9 cellular contexts compared by ENCODE assay signal in genomic region chr16:85460983-85461813, GRCh38.
A peak's percentile ranks its signal among the peaks of the same experiment; 100 is the strongest.
DNase-seq lines count a peak whose midpoint lies in the region; ATAC-seq and TF ChIP-seq lines count a peak whose summit lies in the region.
"Had no signal": no experiment of that assay in that cellular context is flagged by ENCODE, and none has a peak within 500 bp of the region (broad histone marks: within the 10 kb centered on the region; RNA-seq: fewer than 3 reads in every experiment).

No MANE protein-coding gene starts in this region.

- peaks cover 1% of the 10 kb centered on the region for H3K27me3 Mint-ChIP-seq in chondrocyte (ENCODE audit: low read depth)

- POLR2A ChIA-PET in HEK293 (lab: Yijun Ruan, JAX) = interaction anchor here (0.6 to 2.6 kb wide), 5 partner anchors 11 to 152 kb away, joined by 4 to 8 read pairs (median 6); partner anchors contain the start of gene GSE1

- no peaks in the 10 kb centered on the region for H3K9me3 Mint-ChIP-seq in chondrocyte (ENCODE audit: low read depth)
- H3K9me3 Mint-ChIP-seq: activated naive CD4-positive, alpha-beta T cell treated with anti-CD3 and anti-CD28 coated beads, Interleukin-2, amount 50 U/mL, for 72 hours had no signal

- H3K36me3 Mint-ChIP-seq in chondrocyte (ENCODE audit: low read depth) = no peaks in the 10 kb centered on the region
- H3K36me3 Mint-ChIP-seq: activated naive CD4-positive, alpha-beta T cell treated with anti-CD3 and anti-CD28 coated beads, Interleukin-2, amount 50 U/mL, for 72 hours had no signal

- peaks cover 97% of the 10 kb centered on the region for H4K20me1 ChIP-seq in smooth muscle cell (ENCODE audit: low read depth)

- DNase-seq in NCI-H526 (lab: John Stamatoyannopoulos, UW) = peak; percentile 51 to 55
- peak; percentile 29 for DNase-seq in fibroblast of the aortic adventitia (ENCODE audit: low read depth)
- no peak for DNase-seq in smooth muscle cell (lab: John Stamatoyannopoulos, UW; ENCODE audit: unreplicated experiment)
- DNase-seq in activated CD4-positive, alpha-beta T cell treated with anti-CD3 and anti-CD28 coated beads for 1 hour = no peak
- no peak for DNase-seq in chondrocyte (ENCODE audit: low spot score)

- no peaks in the 10 kb centered on the region for H3K27me3 ChIP-seq in smooth muscle cell (ENCODE audit: low read depth)

- H3K4me1 ChIP-seq in HEK293 (ENCODE audit: control insufficient read depth, insufficient read depth, low read length) = peaks cover 11% of the 10 kb centered on the region
- peaks cover 37% of the 10 kb centered on the region for H3K4me1 ChIP-seq in smooth muscle cell (ENCODE audit: low read depth)

- H3K4me1 Mint-ChIP-seq in chondrocyte (ENCODE audit: low read depth) = peaks cover 37% of the 10 kb centered on the region

- peak overlapping the region; percentile 61 for H3K27ac ChIP-seq in HEK293 (ENCODE audit: extremely low read depth, low read depth, low read length)
- H3K27ac ChIP-seq in smooth muscle cell (ENCODE audit: low read depth) = no peak overlapping the region

- H3K36me3 ChIP-seq in HEK293 (ENCODE audit: control insufficient read depth in 2 of 2, insufficient read depth in 1 of 2, low read length in 2 of 2) (no peaks in the 10 kb centered on the region), smooth muscle cell (ENCODE audit: low read depth) (no peaks in the 10 kb centered on the region)

- no peak for TF ChIP-seq CTCF in HEK293 (tag by site-specific recombination; IDR thresholded peaks at IDR 0.05)
- no peak for TF ChIP-seq CTCF in fibroblast of the aortic adventitia (IDR thresholded peaks at IDR 0.05; ENCODE audit: insufficient read depth, low read length)
- TF ChIP-seq CTCF in smooth muscle cell (IDR thresholded peaks at IDR 0.05; ENCODE audit: borderline replicate concordance, insufficient read depth, poor library complexity, severe bottlenecking) = no peak
- TF ChIP-seq CTCF in chondrocyte (IDR thresholded peaks at IDR 0.05) = no peak

- 25% methylated on average over 16 of the region's 16 CpGs for WGBS in smooth muscle cell (ENCODE audit: low lambda C conversion rate)

- no peaks in the 10 kb centered on the region for H3F3A ChIP-seq in smooth muscle cell (ENCODE audit: low read depth)

- H3K4me3 ChIP-seq in HEK293 (ENCODE audit: low read depth, low read length) (no peak overlapping the region), fibroblast of the aortic adventitia (ENCODE audit: low read depth, low read length) (no peak overlapping the region), smooth muscle cell (peak overlapping the region; percentile 54)

- H3K79me2 ChIP-seq in smooth muscle cell (ENCODE audit: low read depth) = no peaks in the 10 kb centered on the region

- H3K27ac Mint-ChIP-seq in chondrocyte (ENCODE audit: unreplicated experiment) = no peak overlapping the region
- H3K27ac Mint-ChIP-seq: activated naive CD4-positive, alpha-beta T cell treated with anti-CD3 and anti-CD28 coated beads, Interleukin-2, amount 50 U/mL, for 72 hours had no signal

- CTCF ChIA-PET in HEK293 (lab: Yijun Ruan, JAX) = interaction anchor here (0.6 to 3.0 kb wide), 11 partner anchors 11 to 166 kb away, joined by 3 to 11 read pairs (median 5); no protein-coding TSS in a partner anchor

- no peak overlapping the region for H3K4me3 Mint-ChIP-seq in chondrocyte (ENCODE audit: unreplicated experiment)

- ATAC-seq in HG02588 (IDR thresholded peaks at IDR 0.05; ENCODE audit: unreplicated experiment) (no peak), HG03025 (IDR thresholded peaks at IDR 0.05; ENCODE audit: low FRiP score, unreplicated experiment) (no peak)

- H3K4me2 ChIP-seq in smooth muscle cell = peak overlapping the region; percentile 94

- no peak overlapping the region for H2AFZ ChIP-seq in smooth muscle cell (ENCODE audit: low read depth)

- no peak overlapping the region for H3K9ac ChIP-seq in smooth muscle cell (ENCODE audit: low read depth)

- H3K9me3 ChIP-seq in HEK293 (ENCODE audit: control insufficient read depth, insufficient read depth, low read depth, low read length) (no peaks in the 10 kb centered on the region), smooth muscle cell (replicated peaks; ENCODE audit: low read depth) (no peaks in the 10 kb centered on the region)

TF ChIP-seq in HEK293, 187 proteins besides CTCF, POLR2A, EP300 and RAD21 (continues in another document):
- TF ChIP-seq KLF10 (tag by site-specific recombination; IDR thresholded peaks at IDR 0.05) (peak; percentile 55; the same call in 1 of the 2 replicates), YY2 (tag by site-specific recombination; IDR thresholded peaks at IDR 0.05) (no peak), ZNF692 (tag by site-specific recombination; IDR thresholded peaks at IDR 0.05) (peak; percentile 47; the same call in 1 of the 2 replicates), ZBTB21 (tag by site-specific recombination; IDR thresholded peaks at IDR 0.05) (peak; percentile 59), BCL11A (tag by site-specific recombination; IDR thresholded peaks at IDR 0.05; ENCODE audit: low read depth) (no peak), ZNF214 (tag by site-specific recombination; IDR thresholded peaks at IDR 0.05; ENCODE audit: borderline replicate concordance) (no peak), ZNF398 (tag by site-specific recombination; IDR thresholded peaks at IDR 0.05) (no peak), BCL11B (tag by site-specific recombination; IDR thresholded peaks at IDR 0.05; ENCODE audit: low read depth) (no peak), GLIS2 (tag by site-specific recombination; IDR thresholded peaks at IDR 0.05) (peak; percentile 51; the same call in 1 of the 2 replicates), ZNF571 (tag by site-specific recombination; IDR thresholded peaks at IDR 0.05) (no peak), ZNF26 (tag by site-specific recombination; IDR thresholded peaks at IDR 0.05) (no peak), ZNF2 (tag by site-specific recombination; IDR thresholded peaks at IDR 0.05) (no peak), ZNF843 (tag by site-specific recombination; IDR thresholded peaks at IDR 0.05) (no peak), SP7 (tag by site-specific recombination; IDR thresholded peaks at IDR 0.05) (0 out of 2 replicates have a peak, but pooled peaks have one; percentile 19), ZNF23 (tag by site-specific recombination; IDR thresholded peaks at IDR 0.05; ENCODE audit: borderline replicate concordance) (no peak), ZNF558 (tag by site-specific recombination; IDR thresholded peaks at IDR 0.05) (no peak), ZNF544 (tag by site-specific recombination; IDR thresholded peaks at IDR 0.05) (no peak), ZNF530 (tag by site-specific recombination; IDR thresholded peaks at IDR 0.05; ENCODE audit: low read depth) (no peak), ZNF830 (tag by site-specific recombination; IDR thresholded peaks at IDR 0.05; ENCODE audit: low read depth) (no peak), ZBTB20 (tag by site-specific recombination; IDR thresholded peaks at IDR 0.05) (no peak), ZNF114 (tag by site-specific recombination; IDR thresholded peaks at IDR 0.05) (no peak), FEZF1 (tag by site-specific recombination; IDR thresholded peaks at IDR 0.05) (0 out of 2 replicates have a peak, but pooled peaks have one; percentile 11), ZSCAN23 (tag by site-specific recombination; IDR thresholded peaks at IDR 0.05) (no peak), ZBTB7A (tag by site-specific recombination; IDR thresholded peaks at IDR 0.05; ENCODE audit: low read depth) (no peak), ZFP41 (tag by site-specific recombination; IDR thresholded peaks at IDR 0.05; ENCODE audit: borderline replicate concordance) (no peak), ZNF341 (tag by site-specific recombination; IDR thresholded peaks at IDR 0.05; ENCODE audit: low read depth) (peak; percentile 67), ZBTB8A (tag by site-specific recombination; IDR thresholded peaks at IDR 0.05) (peak; percentile 49)

Comparison
In these comparisons a context has a peak if more than half of its experiments do, and no peak if none do; other contexts are left out.
1. DNase-seq: peak in NCI-H526 (2 of 2) and fibroblast of the aortic adventitia (single experiment); none in smooth muscle cell (single experiment), activated CD4-positive, alpha-beta T cell treated with anti-CD3 and anti-CD28 coated beads for 1 hour (single experiment) and chondrocyte (single experiment).